Comparison of ENCODE assay signal across 5 cellular contexts in genomic region chr15:64907991-64908390, GRCh38.
"Had no signal": no experiment of that assay in that cellular context is flagged by ENCODE, and none has a peak within 500 bp of the region (broad histone marks: within the 10 kb centered on the region; RNA-seq: fewer than 3 reads in every experiment).

No MANE protein-coding gene starts in this region.

- ATAC-seq: GM23338, HepG2, K562 had no signal

- H3K4me3 Mint-ChIP-seq: GM23338, H9 had no signal

- H3K4me3 ChIP-seq: GM23338, K562 had no signal

- H3K27ac Mint-ChIP-seq: GM23338 had no signal

- DNase-seq: H9, HCEC 1CT had no signal
